6 cellular contexts compared by ENCODE assay signal in genomic region chr2:219254590-219255219, GRCh38.
DNase-seq lines count a peak whose midpoint lies in the region; ATAC-seq lines count a peak whose summit lies in the region.

No MANE protein-coding gene starts in this region.

- peaks cover 0 to 20% (median 14%) of the 10 kb centered on the region in 11 experiments; a peak in 10 of 22 replicates for H3K27me3 ChIP-seq in BLaER1 treated with 17β-estradiol and CSF1 and Interleukin-3, amounts not matched to agents 10 nM and 100 nM

- peak overlapping the region; percentile 90 for H3K27ac Mint-ChIP-seq in T-helper 2 cell treated with Interferon-gamma antibody and Interleukin-4, amounts not matched to agents 5 μg/mL and 100 μg/mL, for 36 hours
- peak overlapping the region; percentile 93 to 95 for H3K27ac Mint-ChIP-seq in stimulated activated naive CD8-positive, alpha-beta T cell treated with anti-CD3 and anti-CD28 coated beads, Interleukin-15, amount 100 ng/mL, for 72 hours

- H3K36me3 Mint-ChIP-seq in T-helper 2 cell treated with Interferon-gamma antibody and Interleukin-4, amounts not matched to agents 5 μg/mL and 100 μg/mL, for 36 hours (ENCODE audit: low read depth): peaks cover 34% of the 10 kb centered on the region

- peak overlapping the region; percentile 70 for H3K4me3 Mint-ChIP-seq in T-helper 2 cell treated with Interferon-gamma antibody and Interleukin-4, amounts not matched to agents 5 μg/mL and 100 μg/mL, for 36 hours
- peak overlapping the region; percentile 71 to 84 for H3K4me3 Mint-ChIP-seq in stimulated activated naive CD8-positive, alpha-beta T cell treated with anti-CD3 and anti-CD28 coated beads, Interleukin-15, amount 100 ng/mL, for 72 hours

- no peaks in the 10 kb centered on the region for H3K9me3 ChIP-seq in BLaER1 treated with 17β-estradiol and CSF1 and Interleukin-3, amounts not matched to agents 10 nM and 100 nM (replicated peaks in 1 of 11)

- H3K4me1 Mint-ChIP-seq in T-helper 2 cell treated with Interferon-gamma antibody and Interleukin-4, amounts not matched to agents 5 μg/mL and 100 μg/mL, for 36 hours (ENCODE audit: low read depth): peaks cover 32% of the 10 kb centered on the region
- H3K4me1 Mint-ChIP-seq in stimulated activated naive CD8-positive, alpha-beta T cell treated with anti-CD3 and anti-CD28 coated beads, Interleukin-15, amount 100 ng/mL, for 72 hours: peaks cover 52% of the 10 kb centered on the region

- peak; percentile 7 for ATAC-seq in HG02571 (IDR thresholded peaks at IDR 0.05; ENCODE audit: unreplicated experiment)
- ATAC-seq in stimulated activated naive CD8-positive, alpha-beta T cell treated with anti-CD3 and anti-CD28 coated beads, Interleukin-15, amount 100 ng/mL, for 72 hours: peak; percentile 56

- H4K20me1 ChIP-seq in BLaER1 treated with 17β-estradiol and CSF1 and Interleukin-3, amounts not matched to agents 10 nM and 100 nM: peaks cover 0 to 24% (median 0%) of the 10 kb centered on the region in 11 experiments; a peak in 3 of 22 replicates

- peak overlapping the region; percentile 18 to 88 (median 77); a peak in 21 of 22 replicates for H3K27ac ChIP-seq in BLaER1 treated with 17β-estradiol and CSF1 and Interleukin-3, amounts not matched to agents 10 nM and 100 nM

- H3K4me3 ChIP-seq in BLaER1 treated with 17β-estradiol and CSF1 and Interleukin-3, amounts not matched to agents 10 nM and 100 nM: peak overlapping the region; percentile 59 to 78 (median 66)

- peak overlapping the region; percentile 66 to 81 (median 78) for H3K9ac ChIP-seq in BLaER1 treated with 17β-estradiol and CSF1 and Interleukin-3, amounts not matched to agents 10 nM and 100 nM

- H3K4me2 ChIP-seq in BLaER1 treated with 17β-estradiol and CSF1 and Interleukin-3, amounts not matched to agents 10 nM and 100 nM: peak overlapping the region; percentile 91 to 100 (median 99)

- peaks cover 11% of the 10 kb centered on the region for H3K27me3 Mint-ChIP-seq in T-helper 2 cell treated with Interferon-gamma antibody and Interleukin-4, amounts not matched to agents 5 μg/mL and 100 μg/mL, for 36 hours (ENCODE audit: low read depth)
- H3K27me3 Mint-ChIP-seq in stimulated activated naive CD8-positive, alpha-beta T cell treated with anti-CD3 and anti-CD28 coated beads, Interleukin-15, amount 100 ng/mL, for 72 hours: no peaks in the 10 kb centered on the region

- no peaks in the 10 kb centered on the region for H3K9me3 Mint-ChIP-seq in T-helper 2 cell treated with Interferon-gamma antibody and Interleukin-4, amounts not matched to agents 5 μg/mL and 100 μg/mL, for 36 hours
- no peaks in the 10 kb centered on the region for H3K9me3 Mint-ChIP-seq in stimulated activated naive CD8-positive, alpha-beta T cell treated with anti-CD3 and anti-CD28 coated beads, Interleukin-15, amount 100 ng/mL, for 72 hours

- peaks cover 47 to 62% (median 59%) of the 10 kb centered on the region in 10 experiments for H3K4me1 ChIP-seq in BLaER1 treated with 17β-estradiol and CSF1 and Interleukin-3, amounts not matched to agents 10 nM and 100 nM

- DNase-seq in T-helper 2 cell treated with Interferon-gamma antibody and Interleukin-4, amounts not matched to agents 5 μg/mL and 100 μg/mL, for 36 hours (ENCODE audit: low spot score): peak; percentile 54
- DNase-seq in germinal center (ENCODE audit: low spot score): peak; percentile 66
- DNase-seq in stimulated activated naive CD8-positive, alpha-beta T cell treated with anti-CD3 and anti-CD28 coated beads, Interleukin-15, amount 100 ng/mL, for 72 hours: peak in 1 of 2 donors; percentile 57
- DNase-seq in GM19238 (ENCODE audit: insufficient read length, low spot score): no peak

- peaks cover 0 to 17% (median 6%) of the 10 kb centered on the region in 11 experiments; a peak in 8 of 22 replicates for H3K36me3 ChIP-seq in BLaER1 treated with 17β-estradiol and CSF1 and Interleukin-3, amounts not matched to agents 10 nM and 100 nM
